16 cellular contexts compared by ENCODE assay signal in the genomic region with DNA sequence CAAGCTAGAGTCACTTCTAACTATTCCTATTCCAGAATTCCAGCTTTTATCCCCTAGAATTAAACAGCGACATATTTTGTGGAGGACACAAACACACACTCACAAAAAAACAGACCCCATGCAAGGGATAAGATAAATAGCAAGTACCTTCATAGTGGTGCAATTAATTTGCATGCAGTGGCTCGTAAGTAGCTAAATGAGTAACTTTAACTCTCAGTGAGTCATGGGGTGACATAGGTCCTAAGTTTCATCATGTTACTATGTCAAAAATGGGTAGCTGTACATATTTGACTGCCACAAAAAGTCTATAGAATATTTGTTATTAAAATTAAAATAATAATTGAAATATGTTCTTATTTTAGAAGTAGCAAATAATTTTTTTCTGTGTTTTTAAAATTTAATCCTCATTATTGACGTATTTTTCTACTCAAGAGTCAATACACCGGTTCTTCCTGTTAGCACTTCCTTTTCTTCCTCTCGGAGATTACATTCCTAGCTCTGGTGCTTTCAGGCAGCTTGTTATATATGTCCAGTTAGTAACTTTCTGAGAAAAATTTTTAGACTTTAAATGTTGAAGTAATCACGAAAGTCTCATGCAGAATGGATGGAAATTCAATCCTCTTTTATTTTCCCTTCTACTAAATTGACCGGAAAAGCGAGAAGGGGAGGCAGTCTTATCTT.
DNase-seq lines count a peak whose midpoint lies in the region; ATAC-seq, FAIRE-seq and TF ChIP-seq lines count a peak whose summit lies in the region.
"Had no signal": no experiment of that assay in that cellular context is flagged by ENCODE, and none has a peak within 500 bp of the region (broad histone marks: within the 10 kb centered on the region; RNA-seq: fewer than 3 reads in every experiment).

No MANE protein-coding gene starts in this region.

- H3K9me3 Mint-ChIP-seq in astrocyte (ENCODE audit: unreplicated experiment), result peaks cover 2% of the 10 kb centered on the region

- H3K4me2 ChIP-seq in astrocyte (ENCODE audit: low read length), result no peak overlapping the region

- H3K9me3 ChIP-seq in astrocyte (ENCODE audit: insufficient read depth, low read depth, low read length), result no peaks in the 10 kb centered on the region

- no peaks in the 10 kb centered on the region for H3K27me3 ChIP-seq in astrocyte (ENCODE audit: insufficient read depth, low read length)
- H3K27me3 ChIP-seq: dorsolateral prefrontal cortex had no signal

- H3K27me3 Mint-ChIP-seq in astrocyte (ENCODE audit: low read depth, unreplicated experiment), result no peaks in the 10 kb centered on the region

- no peaks in the 10 kb centered on the region for H3K79me2 ChIP-seq in astrocyte (ENCODE audit: insufficient read depth, low read length)

- peaks cover 1% of the 10 kb centered on the region for H3K4me1 Mint-ChIP-seq in astrocyte (ENCODE audit: low read depth, unreplicated experiment)

- ATAC-seq in GM18858 (IDR thresholded peaks at IDR 0.05; ENCODE audit: unreplicated experiment), result peak; percentile 99
- peak; percentile 99 for ATAC-seq in GM21390 (IDR thresholded peaks at IDR 0.05; ENCODE audit: unreplicated experiment)
- ATAC-seq in HG03108 (IDR thresholded peaks at IDR 0.05; ENCODE audit: unreplicated experiment), result peak; percentile 91
- no peak for ATAC-seq in HG03159 (IDR thresholded peaks at IDR 0.05; ENCODE audit: unreplicated experiment)

- no peak for TF ChIP-seq CTCF in astrocyte (IDR thresholded peaks at IDR 0.05; ENCODE audit: insufficient read depth, low read depth, low read length)

- H3K4me3 Mint-ChIP-seq in astrocyte (ENCODE audit: unreplicated experiment), result no peak overlapping the region

- FAIRE-seq in astrocyte (lab: Jason Lieb, UNC), result no peak
- FAIRE-seq: islet of Langerhans had no signal

- H3K27ac Mint-ChIP-seq in astrocyte (ENCODE audit: unreplicated experiment), result no peak overlapping the region

- H3K36me3 Mint-ChIP-seq in astrocyte (ENCODE audit: low read depth, unreplicated experiment), result no peaks in the 10 kb centered on the region

- no peak overlapping the region for H2AFZ ChIP-seq in astrocyte (ENCODE audit: low read depth, low read length)

- H3K4me1 ChIP-seq in astrocyte (ENCODE audit: insufficient read depth, low read length), result no peaks in the 10 kb centered on the region

- no peak overlapping the region for H3K9ac ChIP-seq in astrocyte (ENCODE audit: low read length)

- H3K27ac ChIP-seq in astrocyte (ENCODE audit: low read depth, low read length), result no peak overlapping the region
- H3K27ac ChIP-seq: dorsolateral prefrontal cortex had no signal

- H3K4me3 ChIP-seq in astrocyte (ENCODE audit: insufficient read depth, low read depth, low read length), result no peak overlapping the region
- H3K4me3 ChIP-seq: dorsolateral prefrontal cortex had no signal

- no peaks in the 10 kb centered on the region for H4K20me1 ChIP-seq in astrocyte (ENCODE audit: insufficient read depth, low read length)

- DNase-seq in astrocyte (ENCODE audit: low read depth) (peak; percentile 10), ureter (ENCODE audit: low spot score) (no peak), NOMO-1 treated with DMSO at 0.1 percent for 48 hours (lab: John Stamatoyannopoulos, UW; ENCODE audit: unreplicated experiment) (no peak), DMS79 treated with DMSO at 0.1 percent for 48 hours (lab: John Stamatoyannopoulos, UW) (no peak)
- DNase-seq: activated CD8-positive, alpha-beta memory T cell treated with anti-CD3 and anti-CD28 coated beads, Interleukin-2, amount 50 U/mL, for 4 hours; AML-193; dorsolateral prefrontal cortex; IMR-90; NCI-H187; stimulated activated CD4-positive, alpha-beta T cell treated with anti-CD3 and anti-CD28 coated beads, Interleukin-2, amount 100 ng/mL, for 24 hours; stimulated activated naive CD4-positive, alpha-beta T cell had no signal

- no peaks in the 10 kb centered on the region for H3K36me3 ChIP-seq in astrocyte (ENCODE audit: insufficient read depth, low read length)
